In genomic region chr14:94114589-94115067, GRCh38 we compare ENCODE assay signal across 23 cellular contexts. TPM values are rescaled to one million over a fixed set of nuclear protein-coding genes. Genes with fewer than 3 reads are reported as not detected.
DNase-seq lines count a peak whose midpoint lies in the region; ATAC-seq and TF ChIP-seq lines count a peak whose summit lies in the region.
"Had no signal": no experiment of that assay in that cellular context is flagged by ENCODE, and none has a peak within 500 bp of the region (broad histone marks: within the 10 kb centered on the region; RNA-seq: fewer than 3 reads in every experiment).

No MANE protein-coding gene starts in this region.

- no peaks in the 10 kb centered on the region for H3K4me1 ChIP-seq in psoas muscle
- peaks cover 21 to 31% (median 22%) of the 10 kb centered on the region in 4 donors for H3K4me1 ChIP-seq in upper lobe of left lung
- H3K4me1 ChIP-seq: A549 had no signal

- TF ChIP-seq EP300 in upper lobe of left lung (IDR thresholded peaks at IDR 0.05): no peak

- peak; percentile 51 for DNase-seq in cardiac septum (ENCODE audit: low spot score)
- no peak for DNase-seq in left cardiac atrium
- DNase-seq in glutamatergic neuron: no peak
- no peak for DNase-seq in psoas muscle
- no peak for DNase-seq in upper lobe of left lung
- no peak for DNase-seq in activated CD4-positive, alpha-beta T cell treated with anti-CD3 and anti-CD28 coated beads for 1 hour
- no peak for DNase-seq in NCI-H345 (lab: John Stamatoyannopoulos, UW)
- no peak for DNase-seq in GM13976 (ENCODE audit: low spot score)
- DNase-seq: activated CD4-positive, alpha-beta T cell treated with anti-CD3 and anti-CD28 coated beads for 36 hours; activated CD8-positive, alpha-beta memory T cell treated with anti-CD3 and anti-CD28 coated beads, Interleukin-2, amount 50 U/mL, for 4 hours; activated naive CD4-positive, alpha-beta T cell; CD4-positive, alpha-beta T cell; NCI-H1048; NCI-H2081 treated with DMSO at 0.1 percent for 48 hours; NCI-H526 treated with DMSO at 0.1 percent for 48 hours; PC-3; T1000 had no signal

- in situ Hi-C loops in GM13976 (cut with MboI; ENCODE audit: low sequenced_read_pairs, unreplicated experiment): no loop called here

- no peak for TF ChIP-seq POLR2A in upper lobe of left lung (IDR thresholded peaks at IDR 0.05)

- intact Hi-C loops in cardiac septum (cut with DNase I) (loop anchor here (2.0 to 5.0 kb wide), 2 partner anchors 14 to 47 kb away; partner anchors contain the start of gene IFI27L2), left cardiac atrium (cut with DNase I) (no loop called here), psoas muscle (cut with DNase I) (no loop called here)

- H3K36me3 ChIP-seq in psoas muscle (ENCODE audit: insufficient read depth in 1 of 2, low read depth in 1 of 2) (no peaks in the 10 kb centered on the region), upper lobe of left lung (peaks cover 0 to 11% (median 4%) of the 10 kb centered on the region in 4 donors)
- H3K36me3 ChIP-seq: ovary had no signal

- H3K4me3 Mint-ChIP-seq in glutamatergic neuron (ENCODE audit: unreplicated experiment): peak overlapping the region; percentile 13
- H3K4me3 Mint-ChIP-seq: activated CD4-positive, alpha-beta T cell treated with anti-CD3 and anti-CD28 coated beads for 36 hours; CD4-positive, alpha-beta T cell had no signal

- H3K9me3 Mint-ChIP-seq in glutamatergic neuron (ENCODE audit: unreplicated experiment): peaks cover 2% of the 10 kb centered on the region
- H3K9me3 Mint-ChIP-seq: CD4-positive, alpha-beta T cell had no signal

- no peak for ATAC-seq in left cardiac atrium
- ATAC-seq in psoas muscle: no peak
- ATAC-seq in upper lobe of left lung (ENCODE audit: low FRiP score in 2 of 2): no peak
- ATAC-seq: activated CD4-positive, alpha-beta T cell treated with anti-CD3 and anti-CD28 coated beads for 36 hours; HCT116; PC-3 had no signal

- no peak overlapping the region for H3K4me3 ChIP-seq in psoas muscle
- H3K4me3 ChIP-seq in upper lobe of left lung: peak overlapping the region in 2 of 4 donors; percentile 28 to 58
- H3K4me3 ChIP-seq: A549, ovary, SK-N-MC had no signal

- H3K27me3 ChIP-seq in psoas muscle (ENCODE audit: insufficient read depth in 3 of 3, low read length in 2 of 3) (peaks cover 0 to 4% (median 0%) of the 10 kb centered on the region in 3 donors), upper lobe of left lung (no peaks in the 10 kb centered on the region)
- H3K27me3 ChIP-seq: ovary had no signal

- TF ChIP-seq CTCF in glutamatergic neuron (IDR thresholded peaks at IDR 0.05; ENCODE audit: partially characterized antibody, unreplicated experiment) (no peak), psoas muscle (IDR thresholded peaks at IDR 0.05) (no peak), upper lobe of left lung (IDR thresholded peaks at IDR 0.05) (no peak), GM13976 (IDR thresholded peaks at IDR 0.05; ENCODE audit: borderline replicate concordance, control extremely low read depth, extremely low read depth, insufficient read depth, missing control alignments) (no peak)

- H3K27me3 Mint-ChIP-seq in glutamatergic neuron (ENCODE audit: unreplicated experiment): peaks cover 4% of the 10 kb centered on the region

- peaks cover 6% of the 10 kb centered on the region for H3K4me1 Mint-ChIP-seq in glutamatergic neuron (ENCODE audit: low read depth, unreplicated experiment)
- H3K4me1 Mint-ChIP-seq: activated CD4-positive, alpha-beta T cell treated with anti-CD3 and anti-CD28 coated beads for 36 hours had no signal

- peaks cover 5% of the 10 kb centered on the region for H3K9me3 ChIP-seq in psoas muscle
- peaks cover 0 to 5% (median 2%) of the 10 kb centered on the region in 4 donors for H3K9me3 ChIP-seq in upper lobe of left lung
- H3K9me3 ChIP-seq: ovary had no signal

- H3K36me3 Mint-ChIP-seq in glutamatergic neuron (ENCODE audit: unreplicated experiment): no peaks in the 10 kb centered on the region

- 61 to 68% (median 66%) methylated on average over 5 of the region's 5 CpGs for WGBS in psoas muscle, 3 donors
- 62 to 72% methylated on average over 5 of the region's 5 CpGs for WGBS in upper lobe of left lung, 2 donors

- H3K27ac ChIP-seq in psoas muscle (peak overlapping the region; percentile 2), upper lobe of left lung (peak overlapping the region; percentile 85 to 93 (median 88))
- H3K27ac ChIP-seq: A549, KMS-11, SK-N-MC had no signal

- no peak overlapping the region for H3K27ac Mint-ChIP-seq in glutamatergic neuron (ENCODE audit: unreplicated experiment)
- H3K27ac Mint-ChIP-seq: activated CD4-positive, alpha-beta T cell treated with anti-CD3 and anti-CD28 coated beads for 36 hours; CD4-positive, alpha-beta T cell had no signal

RNA-seq across cellular contexts. Expression of gene IFI27, which starts 4.1 kb away (rescaled TPM):
- total RNA-seq in cardiac septum: 147 TPM
- total RNA-seq in left cardiac atrium: 100 to 1,000 TPM; 138 to 441 TPM
- 3.7 TPM for total RNA-seq in glutamatergic neuron (ENCODE audit: unreplicated experiment)
- 100 to 1,000 TPM in 1 of 4 donors, 10 to 100 TPM in 3; 52.8 to 119 (median 82.2) TPM for total RNA-seq in psoas muscle
- polyA plus RNA-seq in psoas muscle: 100 to 1,000 TPM in 2 of 3 donors, 10 to 100 TPM in 1; 93.5 to 229 (median 208) TPM
- 100 to 1,000 TPM; 210 to 729 (median 328) TPM for total RNA-seq in upper lobe of left lung

RNA-seq across cellular contexts. Expression of gene IFI27L2, which starts 14.8 kb away (rescaled TPM):
- total RNA-seq in cardiac septum (93.0 TPM), left cardiac atrium (10 to 100 TPM; 58.7 to 63.3 TPM), glutamatergic neuron (ENCODE audit: unreplicated experiment) (52.7 TPM), psoas muscle (1 to 10 TPM; 5.3 to 6.9 (median 6.2) TPM), upper lobe of left lung (100 to 1,000 TPM in 2 of 6 donors, 10 to 100 TPM in 4; 45.2 to 118 (median 70.8) TPM)
- 10 to 100 TPM in 2 of 3 donors, 1 to 10 TPM in 1; 4.9 to 12.5 (median 12.2) TPM for polyA plus RNA-seq in psoas muscle

RNA-seq across cellular contexts. Expression of gene IFI27L1, which starts 33.5 kb away (rescaled TPM):
- total RNA-seq in cardiac septum: 9.3 TPM
- 10 to 100 TPM; 10.5 to 13.8 TPM for total RNA-seq in left cardiac atrium
- total RNA-seq in glutamatergic neuron (ENCODE audit: unreplicated experiment): 45.7 TPM
- total RNA-seq in psoas muscle: 10 to 100 TPM in 1 of 4 donors, 1 to 10 TPM in 3; 6.5 to 14.4 (median 7.8) TPM
- 10 to 100 TPM; 10.4 to 15.0 (median 10.6) TPM for polyA plus RNA-seq in psoas muscle
- total RNA-seq in upper lobe of left lung: 10 to 100 TPM in 4 of 6 donors, 1 to 10 TPM in 2; 8.0 to 19.8 (median 15.2) TPM

RNA-seq across cellular contexts. Expression of gene DDX24, which starts 33.6 kb away (rescaled TPM):
- 245 TPM for total RNA-seq in cardiac septum
- 100 to 1,000 TPM; 166 to 253 TPM for total RNA-seq in left cardiac atrium
- 257 TPM for total RNA-seq in glutamatergic neuron (ENCODE audit: unreplicated experiment)
- 100 to 1,000 TPM; 145 to 190 (median 171) TPM for total RNA-seq in psoas muscle
- polyA plus RNA-seq in psoas muscle: 100 to 1,000 TPM in 1 of 3 donors, 10 to 100 TPM in 2; 66.5 to 124 (median 79.7) TPM
- total RNA-seq in upper lobe of left lung: 100 to 1,000 TPM; 124 to 189 (median 154) TPM

RNA-seq across cellular contexts. Expression of gene PPP4R4, which starts 59.5 kb away (rescaled TPM):
- 0.30 TPM for total RNA-seq in cardiac septum
- total RNA-seq in left cardiac atrium: under 1 TPM; 0.18 to 0.29 TPM
- 1.6 TPM for total RNA-seq in glutamatergic neuron (ENCODE audit: unreplicated experiment)
- total RNA-seq in psoas muscle: under 1 TPM in 3 of 4 donors, not detected in 1; 0.13 to 0.73 (median 0.49) TPM
- under 1 TPM; 0.01 to 0.25 (median 0.09) TPM for polyA plus RNA-seq in psoas muscle
- 10 to 100 TPM in 2 of 6 donors, 1 to 10 TPM in 4; 3.0 to 18.4 (median 6.3) TPM for total RNA-seq in upper lobe of left lung
- total RNA-seq: dermis blood vessel endothelial cell had no signal

Comparison
In these comparisons a context has a peak if more than half of its experiments do, and no peak if none do; other contexts are left out.
1. RNA of gene IFI27, which starts 4.1 kb away (total RNA-seq): 138 to 441 TPM in left cardiac atrium, 210 to 729 TPM in upper lobe of left lung, 147 TPM in cardiac septum (single experiment) and 52.8 to 119 TPM in psoas muscle; 3.7 TPM in glutamatergic neuron (single experiment); every median in the first group is over 10 times any median in the second.